8 cellular contexts compared by ENCODE assay signal in genomic region chr10:96512997-96513685, GRCh38. TPM values are rescaled to one million over a fixed set of nuclear protein-coding genes. Genes with fewer than 3 reads are reported as not detected.
DNase-seq lines count a peak whose midpoint lies in the region; ATAC-seq and TF ChIP-seq lines count a peak whose summit lies in the region.

No MANE protein-coding gene starts in this region.

- no peaks in the 10 kb centered on the region for H3K9me3 ChIP-seq in heart right ventricle
- no peaks in the 10 kb centered on the region for H3K9me3 ChIP-seq in sigmoid colon

- DNase-seq in AG04449 (ENCODE audit: low read depth, low spot score) (no peak), activated gamma-delta T cell (lab: John Stamatoyannopoulos, UW) (peak; percentile 44), heart right ventricle (peak in 1 of 2 donors; percentile 36), sigmoid colon (no peak), A172 (ENCODE audit: low spot score) (no peak), mucosa of gallbladder (ENCODE audit: low spot score) (no peak)

- WGBS in heart right ventricle, 2 donors, result 1% methylated on average over 54 of the region's 54 CpGs
- WGBS in sigmoid colon, 2 donors, result 0 to 1% methylated on average over 54 of the region's 54 CpGs

- POLR2A ChIA-PET in AG04449 (lab: Yijun Ruan, JAX), result interaction anchor here (0.9 kb wide), 1 partner anchor 15 kb away, joined by 3 read pairs; no protein-coding TSS in a partner anchor

- peak overlapping the region in 8 of 10 donors; percentile 39 to 71 (median 67) for H3K27ac ChIP-seq in heart right ventricle
- H3K27ac ChIP-seq in sigmoid colon, result peak overlapping the region in 3 of 4 donors; percentile 52 to 64 (median 58)

- ATAC-seq in GM18909 (IDR thresholded peaks at IDR 0.05; ENCODE audit: poor library complexity, unreplicated experiment) (peak; percentile 3), HG03571 (IDR thresholded peaks at IDR 0.05; ENCODE audit: unreplicated experiment) (peak; percentile 26), heart right ventricle (peak; percentile 19 to 63 (median 39))

- intact Hi-C loops in heart right ventricle (cut with DNase I) (loop anchor here (1.0 to 10.0 kb wide), 8 partner anchors 72 to 138 kb away; partner anchors contain the start of gene TM9SF3 (in 1 of the 10)), sigmoid colon (cut with DNase I) (loop anchor here (1.0 to 5.0 kb wide), 4 partner anchors 109 to 319 kb away; partner anchors contain the start of gene LCOR)

- H3K27me3 ChIP-seq in heart right ventricle (peaks cover 0 to 35% (median 3%) of the 10 kb centered on the region in 7 donors), sigmoid colon (peaks cover 0 to 20% (median 0%) of the 10 kb centered on the region in 3 donors)

- H3K36me3 ChIP-seq in heart right ventricle (peaks cover 0 to 5% (median 0%) of the 10 kb centered on the region in 9 donors), sigmoid colon (peaks cover 0 to 4% (median 0%) of the 10 kb centered on the region in 4 donors)

- H3K4me1 ChIP-seq in heart right ventricle (peaks cover 3 to 25% (median 24%) of the 10 kb centered on the region in 9 donors), sigmoid colon (peaks cover 0 to 26% (median 22%) of the 10 kb centered on the region in 4 donors)

- H3K4me3 ChIP-seq in AG04449 (ENCODE audit: low read depth, low read length) (peak overlapping the region; percentile 61), heart right ventricle (peak overlapping the region; percentile 46 to 89 (median 62)), sigmoid colon (peak overlapping the region; percentile 29 to 60 (median 54))

- CTCF ChIA-PET in AG04449 (lab: Yijun Ruan, JAX), result interaction anchor here (0.7 to 12.8 kb wide), 28 partner anchors 9 to 711 kb away, joined by 3 to 253 read pairs (median 4); no protein-coding TSS in a partner anchor

- no peak for TF ChIP-seq EP300 in sigmoid colon (IDR thresholded peaks at IDR 0.05)

- no peak for TF ChIP-seq POLR2A in sigmoid colon (IDR thresholded peaks at IDR 0.05)

- no peak for TF ChIP-seq CTCF in AG04449 (IDR thresholded peaks at IDR 0.05; ENCODE audit: insufficient read depth, low read length, missing control alignments)
- TF ChIP-seq CTCF in heart right ventricle (IDR thresholded peaks at IDR 0.05), result peak in 1 of 9 donors; percentile 2
- no peak for TF ChIP-seq CTCF in sigmoid colon (IDR thresholded peaks at IDR 0.05)

RNA-seq across cellular contexts. Expression of gene TLL2, which starts 0.6 kb away (rescaled TPM):
- 1 to 10 TPM; 2.8 to 9.2 (median 6.9) TPM for total RNA-seq in heart right ventricle
- 1 to 10 TPM; 2.3 to 8.4 TPM for polyA plus RNA-seq in heart right ventricle
- total RNA-seq in sigmoid colon, result 1 to 10 TPM in 1 of 4 donors, under 1 TPM in 3; 0.14 to 2.2 (median 0.26) TPM
- polyA plus RNA-seq in sigmoid colon, result under 1 TPM in 1 of 3 donors, not detected in 2; 0.36 TPM
- 0.12 and 0.38 TPM in 2 replicates for total RNA-seq in A172 (2014; rRNA removed; shearing (Covaris generic))
- total RNA-seq in mucosa of gallbladder, result 6.7 TPM
